1 cellular context compared by ENCODE assay signal in the genomic region with DNA sequence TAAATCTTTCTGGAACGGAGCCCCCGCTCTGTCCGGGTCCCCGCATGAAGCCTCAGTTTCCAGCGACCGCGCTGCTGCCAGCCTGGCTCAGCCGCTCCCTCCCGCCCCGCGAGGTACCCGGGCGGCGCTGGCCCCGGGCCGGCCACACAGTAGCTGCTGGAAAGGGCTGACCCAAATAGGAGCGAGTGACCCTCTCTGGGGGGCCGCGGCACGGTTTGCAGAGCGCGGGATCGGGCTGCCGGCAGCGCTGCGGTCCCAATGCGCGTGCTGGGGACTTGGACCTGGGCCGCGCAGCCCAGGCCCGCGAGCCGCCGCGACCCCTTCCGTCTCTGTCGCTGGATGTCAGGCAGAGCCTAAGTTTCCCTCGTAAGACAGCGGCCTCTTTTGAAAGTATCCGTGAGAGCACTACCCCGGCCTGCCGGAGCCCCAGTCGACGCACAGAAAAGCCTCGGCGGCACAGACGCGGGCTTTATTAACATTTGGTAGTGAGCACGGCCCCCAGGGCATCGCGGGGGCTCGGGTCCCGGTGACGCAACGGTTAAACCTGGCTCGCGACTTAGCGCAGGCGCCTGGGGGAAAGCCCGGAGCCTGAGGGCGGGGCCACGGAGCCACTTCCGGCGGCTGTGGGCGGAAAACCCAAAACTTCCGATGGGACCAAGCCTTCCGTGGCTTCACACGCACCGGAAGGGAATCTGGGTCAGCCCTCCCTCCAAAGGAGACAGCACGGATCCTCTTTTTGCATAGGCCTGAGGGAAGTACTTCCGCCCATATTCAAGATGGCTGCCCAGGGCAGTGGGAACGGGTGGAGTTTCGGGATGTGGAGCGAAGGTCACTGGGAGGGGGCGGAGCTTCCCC.
TF ChIP-seq lines count a peak whose summit lies in the region.

No MANE protein-coding gene starts in this region.

TF ChIP-seq in GM12878, 131 proteins besides CTCF, POLR2A, EP300 and RAD21 (continued from another document and continues in another):
- TF ChIP-seq RELA (IDR thresholded peaks at IDR 0.05; ENCODE audit: borderline replicate concordance, partially characterized antibody) (peak; percentile 15), NR2C1 (IDR thresholded peaks at IDR 0.05) (peak; percentile 100), SP1 (IDR thresholded peaks at IDR 0.05; ENCODE audit: low read depth, low read length) (peak; percentile 63), HDAC2 (IDR thresholded peaks at IDR 0.05) (no peak), SMC3 (IDR thresholded peaks at IDR 0.05; ENCODE audit: borderline replicate concordance, low read length) (no peak), BRCA1 (IDR thresholded peaks at IDR 0.05; ENCODE audit: low read depth, low read length) (no peak), POLR2AphosphoS2 (IDR thresholded peaks at IDR 0.05; ENCODE audit: low read depth, low read length) (peak; percentile 88), FOXM1 (IDR thresholded peaks at IDR 0.05; ENCODE audit: low read depth, low read length) (0 out of 2 replicates have a peak, but pooled peaks have one; percentile 13), KAT2A (conservative IDR thresholded peaks at IDR 0.05; ENCODE audit: control insufficient read depth, low read depth, low read length) (no peak), PAX8 (IDR thresholded peaks at IDR 0.05) (no peak), SUZ12 (IDR thresholded peaks at IDR 0.05; ENCODE audit: unreplicated experiment) (no peak), MXI1 (IDR thresholded peaks at IDR 0.05; ENCODE audit: low read depth, low read length) (peak; percentile 29), YY1 (IDR thresholded peaks at IDR 0.05; ENCODE audit: low read depth, low read length) (peak; percentile 100), CHD2 (IDR thresholded peaks at IDR 0.05; ENCODE audit: borderline replicate concordance, low read depth, low read length) (no peak; the same call in 1 of the 2 replicates), BACH1 (IDR thresholded peaks at IDR 0.05; ENCODE audit: borderline replicate concordance) (peak; percentile 74; the same call in 1 of the 2 replicates), ETV6 (conservative IDR thresholded peaks at IDR 0.05 in 1 of 2, IDR thresholded peaks at IDR 0.05 in 1 of 2; ENCODE audit: borderline replicate concordance in 1 of 2, low read depth in 1 of 2) (peak in 1 of 2 experiments; percentile 59; a peak in 2 of 4 replicates), MYB (IDR thresholded peaks at IDR 0.05; ENCODE audit: borderline replicate concordance, low read depth, low read length) (no peak), NFXL1 (IDR thresholded peaks at IDR 0.05; ENCODE audit: borderline replicate concordance) (no peak), CREB1 (IDR thresholded peaks at IDR 0.05; ENCODE audit: low read depth) (peak; percentile 86), NRF1 (conservative IDR thresholded peaks at IDR 0.05; ENCODE audit: low read depth, low read length) (peak; percentile 50), GATAD2B (conservative IDR thresholded peaks at IDR 0.05; ENCODE audit: low read depth) (peak; percentile 32), ZNF24 (IDR thresholded peaks at IDR 0.05) (no peak), PAX5 (IDR thresholded peaks at IDR 0.05; ENCODE audit: borderline replicate concordance, low read depth, low read length) (no peak)
- TF ChIP-seq, protein P1, sequence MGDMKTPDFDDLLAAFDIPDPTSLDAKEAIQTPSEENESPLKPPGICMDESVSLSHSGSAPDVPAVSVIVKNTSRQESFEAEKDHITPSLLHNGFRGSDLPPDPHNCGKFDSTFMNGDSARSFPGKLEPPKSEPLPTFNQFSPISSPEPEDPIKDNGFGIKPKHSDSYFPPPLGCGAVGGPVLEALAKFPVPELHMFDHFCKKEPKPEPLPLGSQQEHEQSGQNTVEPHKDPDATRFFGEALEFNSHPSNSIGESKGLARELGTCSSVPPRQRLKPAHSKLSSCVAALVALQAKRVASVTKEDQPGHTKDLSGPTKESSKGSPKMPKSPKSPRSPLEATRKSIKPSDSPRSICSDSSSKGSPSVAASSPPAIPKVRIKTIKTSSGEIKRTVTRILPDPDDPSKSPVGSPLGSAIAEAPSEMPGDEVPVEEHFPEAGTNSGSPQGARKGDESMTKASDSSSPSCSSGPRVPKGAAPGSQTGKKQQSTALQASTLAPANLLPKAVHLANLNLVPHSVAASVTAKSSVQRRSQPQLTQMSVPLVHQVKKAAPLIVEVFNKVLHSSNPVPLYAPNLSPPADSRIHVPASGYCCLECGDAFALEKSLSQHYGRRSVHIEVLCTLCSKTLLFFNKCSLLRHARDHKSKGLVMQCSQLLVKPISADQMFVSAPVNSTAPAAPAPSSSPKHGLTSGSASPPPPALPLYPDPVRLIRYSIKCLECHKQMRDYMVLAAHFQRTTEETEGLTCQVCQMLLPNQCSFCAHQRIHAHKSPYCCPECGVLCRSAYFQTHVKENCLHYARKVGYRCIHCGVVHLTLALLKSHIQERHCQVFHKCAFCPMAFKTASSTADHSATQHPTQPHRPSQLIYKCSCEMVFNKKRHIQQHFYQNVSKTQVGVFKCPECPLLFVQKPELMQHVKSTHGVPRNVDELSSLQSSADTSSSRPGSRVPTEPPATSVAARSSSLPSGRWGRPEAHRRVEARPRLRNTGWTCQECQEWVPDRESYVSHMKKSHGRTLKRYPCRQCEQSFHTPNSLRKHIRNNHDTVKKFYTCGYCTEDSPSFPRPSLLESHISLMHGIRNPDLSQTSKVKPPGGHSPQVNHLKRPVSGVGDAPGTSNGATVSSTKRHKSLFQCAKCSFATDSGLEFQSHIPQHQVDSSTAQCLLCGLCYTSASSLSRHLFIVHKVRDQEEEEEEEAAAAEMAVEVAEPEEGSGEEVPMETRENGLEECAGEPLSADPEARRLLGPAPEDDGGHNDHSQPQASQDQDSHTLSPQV (IDR thresholded peaks at IDR 0.05) = no peak
- TF ChIP-seq, protein P2, sequence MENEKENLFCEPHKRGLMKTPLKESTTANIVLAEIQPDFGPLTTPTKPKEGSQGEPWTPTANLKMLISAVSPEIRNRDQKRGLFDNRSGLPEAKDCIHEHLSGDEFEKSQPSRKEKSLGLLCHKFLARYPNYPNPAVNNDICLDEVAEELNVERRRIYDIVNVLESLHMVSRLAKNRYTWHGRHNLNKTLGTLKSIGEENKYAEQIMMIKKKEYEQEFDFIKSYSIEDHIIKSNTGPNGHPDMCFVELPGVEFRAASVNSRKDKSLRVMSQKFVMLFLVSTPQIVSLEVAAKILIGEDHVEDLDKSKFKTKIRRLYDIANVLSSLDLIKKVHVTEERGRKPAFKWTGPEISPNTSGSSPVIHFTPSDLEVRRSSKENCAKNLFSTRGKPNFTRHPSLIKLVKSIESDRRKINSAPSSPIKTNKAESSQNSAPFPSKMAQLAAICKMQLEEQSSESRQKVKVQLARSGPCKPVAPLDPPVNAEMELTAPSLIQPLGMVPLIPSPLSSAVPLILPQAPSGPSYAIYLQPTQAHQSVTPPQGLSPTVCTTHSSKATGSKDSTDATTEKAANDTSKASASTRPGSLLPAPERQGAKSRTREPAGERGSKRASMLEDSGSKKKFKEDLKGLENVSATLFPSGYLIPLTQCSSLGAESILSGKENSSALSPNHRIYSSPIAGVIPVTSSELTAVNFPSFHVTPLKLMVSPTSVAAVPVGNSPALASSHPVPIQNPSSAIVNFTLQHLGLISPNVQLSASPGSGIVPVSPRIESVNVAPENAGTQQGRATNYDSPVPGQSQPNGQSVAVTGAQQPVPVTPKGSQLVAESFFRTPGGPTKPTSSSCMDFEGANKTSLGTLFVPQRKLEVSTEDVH (IDR thresholded peaks at IDR 0.05; ENCODE audit: low read depth, partially characterized antibody) = peak; percentile 97
- TF ChIP-seq, protein P3, sequence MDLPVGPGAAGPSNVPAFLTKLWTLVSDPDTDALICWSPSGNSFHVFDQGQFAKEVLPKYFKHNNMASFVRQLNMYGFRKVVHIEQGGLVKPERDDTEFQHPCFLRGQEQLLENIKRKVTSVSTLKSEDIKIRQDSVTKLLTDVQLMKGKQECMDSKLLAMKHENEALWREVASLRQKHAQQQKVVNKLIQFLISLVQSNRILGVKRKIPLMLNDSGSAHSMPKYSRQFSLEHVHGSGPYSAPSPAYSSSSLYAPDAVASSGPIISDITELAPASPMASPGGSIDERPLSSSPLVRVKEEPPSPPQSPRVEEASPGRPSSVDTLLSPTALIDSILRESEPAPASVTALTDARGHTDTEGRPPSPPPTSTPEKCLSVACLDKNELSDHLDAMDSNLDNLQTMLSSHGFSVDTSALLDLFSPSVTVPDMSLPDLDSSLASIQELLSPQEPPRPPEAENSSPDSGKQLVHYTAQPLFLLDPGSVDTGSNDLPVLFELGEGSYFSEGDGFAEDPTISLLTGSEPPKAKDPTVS (IDR thresholded peaks at IDR 0.05; ENCODE audit: low read depth, low read length) = no peak
- TF ChIP-seq, protein P4, sequence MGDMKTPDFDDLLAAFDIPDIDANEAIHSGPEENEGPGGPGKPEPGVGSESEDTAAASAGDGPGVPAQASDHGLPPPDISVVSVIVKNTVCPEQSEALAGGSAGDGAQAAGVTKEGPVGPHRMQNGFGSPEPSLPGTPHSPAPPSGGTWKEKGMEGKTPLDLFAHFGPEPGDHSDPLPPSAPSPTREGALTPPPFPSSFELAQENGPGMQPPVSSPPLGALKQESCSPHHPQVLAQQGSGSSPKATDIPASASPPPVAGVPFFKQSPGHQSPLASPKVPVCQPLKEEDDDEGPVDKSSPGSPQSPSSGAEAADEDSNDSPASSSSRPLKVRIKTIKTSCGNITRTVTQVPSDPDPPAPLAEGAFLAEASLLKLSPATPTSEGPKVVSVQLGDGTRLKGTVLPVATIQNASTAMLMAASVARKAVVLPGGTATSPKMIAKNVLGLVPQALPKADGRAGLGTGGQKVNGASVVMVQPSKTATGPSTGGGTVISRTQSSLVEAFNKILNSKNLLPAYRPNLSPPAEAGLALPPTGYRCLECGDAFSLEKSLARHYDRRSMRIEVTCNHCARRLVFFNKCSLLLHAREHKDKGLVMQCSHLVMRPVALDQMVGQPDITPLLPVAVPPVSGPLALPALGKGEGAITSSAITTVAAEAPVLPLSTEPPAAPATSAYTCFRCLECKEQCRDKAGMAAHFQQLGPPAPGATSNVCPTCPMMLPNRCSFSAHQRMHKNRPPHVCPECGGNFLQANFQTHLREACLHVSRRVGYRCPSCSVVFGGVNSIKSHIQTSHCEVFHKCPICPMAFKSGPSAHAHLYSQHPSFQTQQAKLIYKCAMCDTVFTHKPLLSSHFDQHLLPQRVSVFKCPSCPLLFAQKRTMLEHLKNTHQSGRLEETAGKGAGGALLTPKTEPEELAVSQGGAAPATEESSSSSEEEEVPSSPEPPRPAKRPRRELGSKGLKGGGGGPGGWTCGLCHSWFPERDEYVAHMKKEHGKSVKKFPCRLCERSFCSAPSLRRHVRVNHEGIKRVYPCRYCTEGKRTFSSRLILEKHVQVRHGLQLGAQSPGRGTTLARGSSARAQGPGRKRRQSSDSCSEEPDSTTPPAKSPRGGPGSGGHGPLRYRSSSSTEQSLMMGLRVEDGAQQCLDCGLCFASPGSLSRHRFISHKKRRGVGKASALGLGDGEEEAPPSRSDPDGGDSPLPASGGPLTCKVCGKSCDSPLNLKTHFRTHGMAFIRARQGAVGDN (IDR thresholded peaks at IDR 0.05) = no peak
- TF ChIP-seq, protein P5, sequence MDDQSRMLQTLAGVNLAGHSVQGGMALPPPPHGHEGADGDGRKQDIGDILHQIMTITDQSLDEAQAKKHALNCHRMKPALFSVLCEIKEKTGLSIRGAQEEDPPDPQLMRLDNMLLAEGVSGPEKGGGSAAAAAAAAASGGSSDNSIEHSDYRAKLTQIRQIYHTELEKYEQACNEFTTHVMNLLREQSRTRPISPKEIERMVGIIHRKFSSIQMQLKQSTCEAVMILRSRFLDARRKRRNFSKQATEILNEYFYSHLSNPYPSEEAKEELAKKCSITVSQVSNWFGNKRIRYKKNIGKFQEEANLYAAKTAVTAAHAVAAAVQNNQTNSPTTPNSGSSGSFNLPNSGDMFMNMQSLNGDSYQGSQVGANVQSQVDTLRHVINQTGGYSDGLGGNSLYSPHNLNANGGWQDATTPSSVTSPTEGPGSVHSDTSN (IDR thresholded peaks at IDR 0.05; ENCODE audit: insufficient replicate concordance, low read depth, low read length) = no peak
- TF ChIP-seq, protein P6, sequence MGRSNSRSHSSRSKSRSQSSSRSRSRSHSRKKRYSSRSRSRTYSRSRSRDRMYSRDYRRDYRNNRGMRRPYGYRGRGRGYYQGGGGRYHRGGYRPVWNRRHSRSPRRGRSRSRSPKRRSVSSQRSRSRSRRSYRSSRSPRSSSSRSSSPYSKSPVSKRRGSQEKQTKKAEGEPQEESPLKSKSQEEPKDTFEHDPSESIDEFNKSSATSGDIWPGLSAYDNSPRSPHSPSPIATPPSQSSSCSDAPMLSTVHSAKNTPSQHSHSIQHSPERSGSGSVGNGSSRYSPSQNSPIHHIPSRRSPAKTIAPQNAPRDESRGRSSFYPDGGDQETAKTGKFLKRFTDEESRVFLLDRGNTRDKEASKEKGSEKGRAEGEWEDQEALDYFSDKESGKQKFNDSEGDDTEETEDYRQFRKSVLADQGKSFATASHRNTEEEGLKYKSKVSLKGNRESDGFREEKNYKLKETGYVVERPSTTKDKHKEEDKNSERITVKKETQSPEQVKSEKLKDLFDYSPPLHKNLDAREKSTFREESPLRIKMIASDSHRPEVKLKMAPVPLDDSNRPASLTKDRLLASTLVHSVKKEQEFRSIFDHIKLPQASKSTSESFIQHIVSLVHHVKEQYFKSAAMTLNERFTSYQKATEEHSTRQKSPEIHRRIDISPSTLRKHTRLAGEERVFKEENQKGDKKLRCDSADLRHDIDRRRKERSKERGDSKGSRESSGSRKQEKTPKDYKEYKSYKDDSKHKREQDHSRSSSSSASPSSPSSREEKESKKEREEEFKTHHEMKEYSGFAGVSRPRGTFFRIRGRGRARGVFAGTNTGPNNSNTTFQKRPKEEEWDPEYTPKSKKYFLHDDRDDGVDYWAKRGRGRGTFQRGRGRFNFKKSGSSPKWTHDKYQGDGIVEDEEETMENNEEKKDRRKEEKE (IDR thresholded peaks at IDR 0.05) = no peak
- TF ChIP-seq, protein P7, sequence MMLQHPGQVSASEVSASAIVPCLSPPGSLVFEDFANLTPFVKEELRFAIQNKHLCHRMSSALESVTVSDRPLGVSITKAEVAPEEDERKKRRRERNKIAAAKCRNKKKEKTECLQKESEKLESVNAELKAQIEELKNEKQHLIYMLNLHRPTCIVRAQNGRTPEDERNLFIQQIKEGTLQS (IDR thresholded peaks at IDR 0.05; ENCODE audit: borderline replicate concordance, extremely low read depth, low read depth, low read length) = no peak
- TF ChIP-seq, protein P8, sequence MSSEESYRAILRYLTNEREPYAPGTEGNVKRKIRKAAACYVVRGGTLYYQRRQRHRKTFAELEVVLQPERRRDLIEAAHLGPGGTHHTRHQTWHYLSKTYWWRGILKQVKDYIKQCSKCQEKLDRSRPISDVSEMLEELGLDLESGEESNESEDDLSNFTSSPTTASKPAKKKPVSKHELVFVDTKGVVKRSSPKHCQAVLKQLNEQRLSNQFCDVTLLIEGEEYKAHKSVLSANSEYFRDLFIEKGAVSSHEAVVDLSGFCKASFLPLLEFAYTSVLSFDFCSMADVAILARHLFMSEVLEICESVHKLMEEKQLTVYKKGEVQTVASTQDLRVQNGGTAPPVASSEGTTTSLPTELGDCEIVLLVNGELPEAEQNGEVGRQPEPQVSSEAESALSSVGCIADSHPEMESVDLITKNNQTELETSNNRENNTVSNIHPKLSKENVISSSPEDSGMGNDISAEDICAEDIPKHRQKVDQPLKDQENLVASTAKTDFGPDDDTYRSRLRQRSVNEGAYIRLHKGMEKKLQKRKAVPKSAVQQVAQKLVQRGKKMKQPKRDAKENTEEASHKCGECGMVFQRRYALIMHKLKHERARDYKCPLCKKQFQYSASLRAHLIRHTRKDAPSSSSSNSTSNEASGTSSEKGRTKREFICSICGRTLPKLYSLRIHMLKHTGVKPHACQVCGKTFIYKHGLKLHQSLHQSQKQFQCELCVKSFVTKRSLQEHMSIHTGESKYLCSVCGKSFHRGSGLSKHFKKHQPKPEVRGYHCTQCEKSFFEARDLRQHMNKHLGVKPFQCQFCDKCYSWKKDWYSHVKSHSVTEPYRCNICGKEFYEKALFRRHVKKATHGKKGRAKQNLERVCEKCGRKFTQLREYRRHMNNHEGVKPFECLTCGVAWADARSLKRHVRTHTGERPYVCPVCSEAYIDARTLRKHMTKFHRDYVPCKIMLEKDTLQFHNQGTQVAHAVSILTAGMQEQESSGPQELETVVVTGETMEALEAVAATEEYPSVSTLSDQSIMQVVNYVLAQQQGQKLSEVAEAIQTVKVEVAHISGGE (CRISPR knock-in tag; IDR thresholded peaks at IDR 0.05) = peak; percentile 53
